13 cellular contexts compared by ENCODE assay signal in the genomic region with DNA sequence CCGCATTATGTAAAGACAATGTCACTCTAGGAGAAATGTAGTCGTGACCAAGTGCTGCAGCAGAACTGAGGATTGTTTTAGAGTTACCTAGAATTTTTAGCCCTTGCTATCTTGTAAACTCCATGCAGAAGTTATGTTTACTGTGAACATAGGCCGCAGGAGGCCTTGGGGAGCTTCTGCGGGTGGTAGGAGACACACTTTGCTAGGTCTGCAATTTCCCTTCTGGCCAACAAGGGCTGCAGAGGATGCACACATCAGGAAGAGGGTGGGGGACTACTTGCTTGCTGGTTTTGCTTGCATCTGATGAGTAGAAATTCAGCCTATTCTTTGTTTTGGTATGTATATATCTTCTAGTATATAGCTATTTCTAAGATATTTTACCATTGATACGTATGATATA. TPM values are rescaled to one million over a fixed set of nuclear protein-coding genes. Genes with fewer than 3 reads are reported as not detected.
DNase-seq lines count a peak whose midpoint lies in the region; ATAC-seq and TF ChIP-seq lines count a peak whose summit lies in the region.
"Had no signal": no experiment of that assay in that cellular context is flagged by ENCODE, and none has a peak within 500 bp of the region (broad histone marks: within the 10 kb centered on the region; RNA-seq: fewer than 3 reads in every experiment).

No MANE protein-coding gene starts in this region.

- no peak overlapping the region for H3K4me2 ChIP-seq in neural progenitor cell

- H3K9me3 Mint-ChIP-seq in neural progenitor cell, result no peaks in the 10 kb centered on the region
- no peaks in the 10 kb centered on the region for H3K9me3 Mint-ChIP-seq in activated naive CD8-positive, alpha-beta T cell treated with anti-CD3 and anti-CD28 coated beads for 36 hours
- H3K9me3 Mint-ChIP-seq: activated T-cell treated with anti-CD3 and anti-CD28 coated beads, Interleukin-2, amount 50 U/mL, for 24 hours had no signal

- peak overlapping the region; percentile 45 for H2AFZ ChIP-seq in neural progenitor cell (replicated peaks)

- CTCF ChIA-PET in RWPE1 (lab: Yijun Ruan, JAX), result no interaction called here

- no peak overlapping the region for H3K4me3 Mint-ChIP-seq in neural progenitor cell
- H3K4me3 Mint-ChIP-seq in activated naive CD8-positive, alpha-beta T cell treated with anti-CD3 and anti-CD28 coated beads for 36 hours, result no peak overlapping the region
- H3K4me3 Mint-ChIP-seq: activated T-cell treated with anti-CD3 and anti-CD28 coated beads, Interleukin-2, amount 50 U/mL, for 24 hours had no signal

- H3K4me1 ChIP-seq in neural progenitor cell, result no peaks in the 10 kb centered on the region

- no peak overlapping the region for H3K4me3 ChIP-seq in neural progenitor cell

- H3K36me3 ChIP-seq in neural progenitor cell, result no peaks in the 10 kb centered on the region

- no peaks in the 10 kb centered on the region for H3K27me3 ChIP-seq in neural progenitor cell

- H3K27ac ChIP-seq in neural progenitor cell (no peak overlapping the region), RWPE1 (no peak overlapping the region)
- H3K27ac ChIP-seq: C4-2B had no signal

- H3K79me2 ChIP-seq in neural progenitor cell (ENCODE audit: low read depth), result no peaks in the 10 kb centered on the region

- no peaks in the 10 kb centered on the region for H4K20me1 ChIP-seq in neural progenitor cell (ENCODE audit: low read depth)

- POLR2A ChIA-PET in RWPE1 (lab: Yijun Ruan, JAX; ENCODE audit: low non-redundant PET), result no interaction called here

- no peaks in the 10 kb centered on the region for H3F3A ChIP-seq in neural progenitor cell (ENCODE audit: low read depth)

- DNase-seq in neural progenitor cell (ENCODE audit: low spot score) (no peak), SKM-1 (lab: John Stamatoyannopoulos, UW; ENCODE audit: unreplicated experiment) (no peak), RWPE1 (ENCODE audit: low spot score) (no peak)
- no peak for DNase-seq in activated naive CD8-positive, alpha-beta T cell treated with anti-CD3 and anti-CD28 coated beads for 36 hours
- no peak for DNase-seq in activated effector memory CD4-positive, alpha-beta T cell treated with anti-CD3 and anti-CD28 coated beads, Interleukin-2, amount 50 U/mL, for 16 hours
- DNase-seq: activated T-cell treated with anti-CD3 and anti-CD28 coated beads, Interleukin-2, amount 50 U/mL, for 24 hours; nucleus accumbens; SHP77 treated with DMSO at 0.1 percent for 48 hours; stimulated activated CD4-positive, alpha-beta T cell treated with anti-CD3 and anti-CD28 coated beads, Interleukin-15, amount 100 ng/mL, for 24 hours had no signal

- H3K9ac ChIP-seq in neural progenitor cell, result no peak overlapping the region

- ATAC-seq in GM18511 (IDR thresholded peaks at IDR 0.05; ENCODE audit: unreplicated experiment) (peak; percentile 68), GM21737 (IDR thresholded peaks at IDR 0.05; ENCODE audit: unreplicated experiment) (peak; percentile 80), HG03442 (IDR thresholded peaks at IDR 0.05; ENCODE audit: unreplicated experiment) (peak; percentile 80)

- H3K36me3 Mint-ChIP-seq in neural progenitor cell, result no peaks in the 10 kb centered on the region
- no peaks in the 10 kb centered on the region for H3K36me3 Mint-ChIP-seq in activated naive CD8-positive, alpha-beta T cell treated with anti-CD3 and anti-CD28 coated beads for 36 hours

- TF ChIP-seq CTCF in neural progenitor cell (IDR thresholded peaks at IDR 0.05) (no peak), RWPE1 (conservative IDR thresholded peaks at IDR 0.05; ENCODE audit: low read depth) (no peak)

- H3K27me3 Mint-ChIP-seq in neural progenitor cell (ENCODE audit: insufficient read depth, low read depth), result peaks cover 2% of the 10 kb centered on the region
- H3K27me3 Mint-ChIP-seq in activated naive CD8-positive, alpha-beta T cell treated with anti-CD3 and anti-CD28 coated beads for 36 hours, result no peaks in the 10 kb centered on the region

- no peak overlapping the region for H3K27ac Mint-ChIP-seq in neural progenitor cell
- H3K27ac Mint-ChIP-seq in activated naive CD8-positive, alpha-beta T cell treated with anti-CD3 and anti-CD28 coated beads for 36 hours, result no peak overlapping the region
- H3K27ac Mint-ChIP-seq: activated T-cell treated with anti-CD3 and anti-CD28 coated beads, Interleukin-2, amount 50 U/mL, for 24 hours had no signal

- H3K9me3 ChIP-seq in neural progenitor cell (ENCODE audit: low read depth), result no peaks in the 10 kb centered on the region

- H3K4me1 Mint-ChIP-seq in neural progenitor cell, result no peaks in the 10 kb centered on the region
- H3K4me1 Mint-ChIP-seq in activated naive CD8-positive, alpha-beta T cell treated with anti-CD3 and anti-CD28 coated beads for 36 hours, result no peaks in the 10 kb centered on the region

RNA-seq across cellular contexts. Expression of a gene that starts 23.1 kb away (rescaled TPM):
- total RNA-seq in neural progenitor cell (ENCODE audit: low replicate concordance), result 0.19 and 0.28 TPM in 2 replicates
- 1 to 10 TPM; 1.3 to 1.6 TPM for total RNA-seq in activated naive CD8-positive, alpha-beta T cell treated with anti-CD3 and anti-CD28 coated beads for 36 hours
